Comparison of ENCODE assay signal across 8 cellular contexts in genomic region chrX:48509245-48509590, GRCh38. TPM values are rescaled to one million over a fixed set of nuclear protein-coding genes. Genes with fewer than 3 reads are reported as not detected.
DNase-seq lines count a peak whose midpoint lies in the region; TF ChIP-seq lines count a peak whose summit lies in the region.

No MANE protein-coding gene starts in this region.

- no peaks in the 10 kb centered on the region for H3K9me3 ChIP-seq in SK-N-SH

- H3F3A ChIP-seq in SK-N-SH (replicated peaks; ENCODE audit: insufficient read depth): no peaks in the 10 kb centered on the region

- H3K27me3 ChIP-seq in SK-N-SH (ENCODE audit: insufficient read depth) (no peaks in the 10 kb centered on the region), rectal smooth muscle tissue (ENCODE audit: control insufficient read depth, insufficient read depth, low read length) (no peaks in the 10 kb centered on the region)

- TF ChIP-seq CTCF in SK-N-SH (IDR thresholded peaks at IDR 0.05) (no peak), foreskin fibroblast (IDR thresholded peaks at IDR 0.05; ENCODE audit: low read depth, low read length) (no peak)

- peak overlapping the region; percentile 89 for H3K27ac Mint-ChIP-seq in activated CD4-positive, alpha-beta T cell treated with anti-CD3 and anti-CD28 coated beads, Interleukin-2, amount 10 ng/mL, durations not matched to agents 7 days and 5 days

- H3K79me2 ChIP-seq in SK-N-SH (ENCODE audit: insufficient read depth): no peaks in the 10 kb centered on the region

- H3K4me2 ChIP-seq in SK-N-SH: peak overlapping the region; percentile 82

- no peaks in the 10 kb centered on the region for H3K9me2 ChIP-seq in SK-N-SH

- no peak for TF ChIP-seq EP300 in SK-N-SH (IDR thresholded peaks at IDR 0.05; ENCODE audit: borderline replicate concordance in 1 of 2, low read depth in 1 of 2, low read length in 1 of 2)

- no peak for DNase-seq in activated CD4-positive, alpha-beta T cell treated with anti-CD3 and anti-CD28 coated beads, Interleukin-2, amount 10 ng/mL, durations not matched to agents 7 days and 5 days
- DNase-seq in activated CD4-positive, alpha-beta T cell treated with anti-CD3 and anti-CD28 coated beads for 1 hour: no peak
- peak; percentile 48 for DNase-seq in SK-N-SH
- DNase-seq in foreskin fibroblast: no peak
- no peak for DNase-seq in NCI-H2029 treated with DMSO at 0.1 percent for 48 hours (lab: John Stamatoyannopoulos, UW)
- DNase-seq in cerebellar nuclear complex (lab: John Stamatoyannopoulos, UW): no peak
- no peak for DNase-seq in dermis blood vessel endothelial cell

- H3K4me3 ChIP-seq in SK-N-SH (ENCODE audit: low read depth in 2 of 2, low read length in 1 of 2): peak overlapping the region; percentile 64 to 68
- H3K4me3 ChIP-seq in foreskin fibroblast (ENCODE audit: low read depth in 1 of 2, low read length in 2 of 2): peak overlapping the region; percentile 71 to 79
- H3K4me3 ChIP-seq in rectal smooth muscle tissue (ENCODE audit: low read length): peak overlapping the region; percentile 75

- peak overlapping the region; percentile 84 for H3K4me3 Mint-ChIP-seq in activated CD4-positive, alpha-beta T cell treated with anti-CD3 and anti-CD28 coated beads, Interleukin-2, amount 10 ng/mL, durations not matched to agents 7 days and 5 days

- WGBS in SK-N-SH (ENCODE audit: low lambda C conversion rate): 3% methylated on average over 5 of the region's 16 CpGs

- H3K9ac ChIP-seq in SK-N-SH (peak overlapping the region; percentile 70), rectal smooth muscle tissue (ENCODE audit: low read length) (no peak overlapping the region)

- H3K27me3 Mint-ChIP-seq in activated CD4-positive, alpha-beta T cell treated with anti-CD3 and anti-CD28 coated beads, Interleukin-2, amount 10 ng/mL, durations not matched to agents 7 days and 5 days: no peaks in the 10 kb centered on the region

- H3K4me1 Mint-ChIP-seq in activated CD4-positive, alpha-beta T cell treated with anti-CD3 and anti-CD28 coated beads, Interleukin-2, amount 10 ng/mL, durations not matched to agents 7 days and 5 days: peaks cover 33% of the 10 kb centered on the region

- CTCF ChIA-PET in activated CD4-positive, alpha-beta T cell treated with anti-CD3 and anti-CD28 coated beads, Interleukin-2, amount 10 ng/mL, durations not matched to agents 7 days and 5 days (lab: Charles Lee): no interaction called here
- CTCF ChIA-PET in SK-N-SH (lab: Yijun Ruan, JAX): interaction anchor here (1.0 kb wide), 1 partner anchor 21 kb away, joined by 3 read pairs; no protein-coding TSS in a partner anchor

- peak overlapping the region; percentile 72; the same call in 1 of the 2 replicates for H2AFZ ChIP-seq in SK-N-SH (ENCODE audit: low read depth)

- no peaks in the 10 kb centered on the region for H3K36me3 ChIP-seq in SK-N-SH (replicated peaks in 1 of 2; ENCODE audit: control insufficient read depth in 1 of 2, insufficient read depth in 2 of 2, low read length in 1 of 2)
- H3K36me3 ChIP-seq in rectal smooth muscle tissue (ENCODE audit: control insufficient read depth, insufficient read depth, low read length): no peaks in the 10 kb centered on the region

- no peaks in the 10 kb centered on the region for H4K20me1 ChIP-seq in SK-N-SH (ENCODE audit: insufficient read depth)

- peaks cover 6% of the 10 kb centered on the region for H3K36me3 Mint-ChIP-seq in activated CD4-positive, alpha-beta T cell treated with anti-CD3 and anti-CD28 coated beads, Interleukin-2, amount 10 ng/mL, durations not matched to agents 7 days and 5 days (ENCODE audit: low read depth)

- TF ChIP-seq RAD21 in SK-N-SH (IDR thresholded peaks at IDR 0.05; ENCODE audit: low read length): no peak

- H3K9me3 Mint-ChIP-seq in activated CD4-positive, alpha-beta T cell treated with anti-CD3 and anti-CD28 coated beads, Interleukin-2, amount 10 ng/mL, durations not matched to agents 7 days and 5 days: no peaks in the 10 kb centered on the region

- H3K4me1 ChIP-seq in SK-N-SH (ENCODE audit: control insufficient read depth in 1 of 2, insufficient read depth in 2 of 2, low read depth in 1 of 2, low read length in 1 of 2) (peaks cover 0 to 17% of the 10 kb centered on the region in 2 experiments; a peak in 1 of 4 replicates), rectal smooth muscle tissue (ENCODE audit: control insufficient read depth, insufficient read depth, low read length) (no peaks in the 10 kb centered on the region)

- POLR2A ChIA-PET in activated CD4-positive, alpha-beta T cell treated with anti-CD3 and anti-CD28 coated beads, Interleukin-2, amount 10 ng/mL, durations not matched to agents 7 days and 5 days (lab: Charles Lee): no interaction called here
- POLR2A ChIA-PET in SK-N-SH (lab: Yijun Ruan, JAX): no interaction called here

- H3K27ac ChIP-seq in SK-N-SH (ENCODE audit: low read depth in 2 of 2, low read length in 1 of 2) (peak overlapping the region in 1 of 2 experiments; percentile 24; a peak in 1 of 4 replicates), rectal smooth muscle tissue (ENCODE audit: low read depth, low read length) (peak overlapping the region; percentile 67)

TF ChIP-seq in SK-N-SH, 30 proteins besides CTCF, POLR2A, EP300 and RAD21:
- TF ChIP-seq FOXJ3 (CRISPR knock-in tag; IDR thresholded peaks at IDR 0.05): no peak

RNA-seq across cellular contexts. Expression of gene PORCN, which starts 0.4 kb away (rescaled TPM):
- 10 to 100 TPM; 12.5 to 13.3 TPM for total RNA-seq in activated CD4-positive, alpha-beta T cell treated with anti-CD3 and anti-CD28 coated beads, Interleukin-2, amount 10 ng/mL, durations not matched to agents 7 days and 5 days
- 10.6 and 11.0 TPM in 2 replicates for polyA plus RNA-seq in SK-N-SH (2012; rRNA removed)
- 4.7 and 7.9 TPM in 2 replicates for polyA plus RNA-seq in SK-N-SH (2012; cell fraction: cytosol; rRNA removed)
- polyA plus RNA-seq in SK-N-SH (2012; cell fraction: nucleus; rRNA removed): 15.1 and 17.2 TPM in 2 replicates
- 4.9 and 7.0 TPM in 2 replicates for total RNA-seq in dermis blood vessel endothelial cell

RNA-seq across cellular contexts. Expression of gene EBP, which starts 12.4 kb away (rescaled TPM):
- total RNA-seq in activated CD4-positive, alpha-beta T cell treated with anti-CD3 and anti-CD28 coated beads, Interleukin-2, amount 10 ng/mL, durations not matched to agents 7 days and 5 days: 100 to 1,000 TPM; 246 to 251 TPM
- polyA plus RNA-seq in SK-N-SH (2012; rRNA removed): 28.9 and 30.2 TPM in 2 replicates
- 13.0 and 21.4 TPM in 2 replicates for polyA plus RNA-seq in SK-N-SH (2012; cell fraction: cytosol; rRNA removed)
- polyA plus RNA-seq in SK-N-SH (2012; cell fraction: nucleus; rRNA removed): 30.5 and 35.9 TPM in 2 replicates
- total RNA-seq in dermis blood vessel endothelial cell: 118 and 126 TPM in 2 replicates

RNA-seq across cellular contexts. Expression of gene TBC1D25, which starts 30.3 kb away (rescaled TPM):
- 10 to 100 TPM; 19.5 to 20.4 TPM for total RNA-seq in activated CD4-positive, alpha-beta T cell treated with anti-CD3 and anti-CD28 coated beads, Interleukin-2, amount 10 ng/mL, durations not matched to agents 7 days and 5 days
- polyA plus RNA-seq in SK-N-SH (2012; rRNA removed): 11.8 and 18.4 TPM in 2 replicates
- 8.1 and 12.3 TPM in 2 replicates for polyA plus RNA-seq in SK-N-SH (2012; cell fraction: cytosol; rRNA removed)
- polyA plus RNA-seq in SK-N-SH (2012; cell fraction: nucleus; rRNA removed): 17.5 and 23.2 TPM in 2 replicates
- 7.8 and 11.6 TPM in 2 replicates for total RNA-seq in dermis blood vessel endothelial cell

RNA-seq across cellular contexts. Expression of gene FTSJ1, which starts 33.2 kb away (rescaled TPM):
- total RNA-seq in activated CD4-positive, alpha-beta T cell treated with anti-CD3 and anti-CD28 coated beads, Interleukin-2, amount 10 ng/mL, durations not matched to agents 7 days and 5 days: 10 to 100 TPM; 59.5 to 60.2 TPM
- polyA plus RNA-seq in SK-N-SH (2012; rRNA removed): 31.5 and 34.1 TPM in 2 replicates
- 18.6 and 27.1 TPM in 2 replicates for polyA plus RNA-seq in SK-N-SH (2012; cell fraction: cytosol; rRNA removed)
- 59.8 and 65.3 TPM in 2 replicates for polyA plus RNA-seq in SK-N-SH (2012; cell fraction: nucleus; rRNA removed)
- total RNA-seq in dermis blood vessel endothelial cell: 45.1 and 56.7 TPM in 2 replicates

RNA-seq across cellular contexts. Expression of gene SLC38A5, which starts 39.2 kb away (rescaled TPM):
- 10 to 100 TPM; 78.3 to 78.9 TPM for total RNA-seq in activated CD4-positive, alpha-beta T cell treated with anti-CD3 and anti-CD28 coated beads, Interleukin-2, amount 10 ng/mL, durations not matched to agents 7 days and 5 days
- 0.33 and 0.44 TPM in 2 replicates for polyA plus RNA-seq in SK-N-SH (2012; rRNA removed)
- polyA plus RNA-seq in SK-N-SH (2012; cell fraction: cytosol; rRNA removed): 0.20 and 0.26 TPM in 2 replicates
- polyA plus RNA-seq in SK-N-SH (2012; cell fraction: nucleus; rRNA removed): 2.3 and 2.4 TPM in 2 replicates
- total RNA-seq in dermis blood vessel endothelial cell: 10.6 and 24.2 TPM in 2 replicates
